In the genomic region with DNA sequence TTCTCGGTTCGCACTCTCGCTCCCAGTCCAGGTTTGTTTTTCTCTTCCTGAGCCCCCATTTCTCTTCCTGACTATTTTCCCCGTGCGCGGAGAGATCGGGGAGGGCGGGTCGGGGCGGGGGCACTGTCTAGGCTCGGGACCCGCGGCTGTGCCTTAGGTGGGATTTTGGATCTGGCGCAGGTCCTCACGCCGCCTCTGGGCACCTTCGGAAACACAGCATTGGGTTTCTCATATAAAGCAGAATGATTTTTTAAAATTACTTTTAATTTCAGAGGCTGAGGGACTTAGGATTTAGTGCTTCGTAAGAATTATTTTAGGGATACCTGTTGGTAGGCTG, we compare ENCODE assay signal across 8 cellular contexts. TPM values are rescaled to one million over a fixed set of nuclear protein-coding genes. Genes with fewer than 3 reads are reported as not detected.
DNase-seq lines count a peak whose midpoint lies in the region; ATAC-seq and TF ChIP-seq lines count a peak whose summit lies in the region.

No MANE protein-coding gene starts in this region.

- H4K20me1 ChIP-seq in KMS-11 (ENCODE audit: insufficient read depth) (no peaks in the 10 kb centered on the region), fibroblast of lung (ENCODE audit: control insufficient read depth, extremely low read depth, insufficient read depth, low read length) (no peaks in the 10 kb centered on the region), osteoblast (ENCODE audit: insufficient read depth, low read length) (no peaks in the 10 kb centered on the region)

- H3K27me3 Mint-ChIP-seq in activated CD4-positive, alpha-beta memory T cell treated with anti-CD3 and anti-CD28 coated beads, Interleukin-2, amount 10 ng/mL, durations not matched to agents 7 days and 5 days = peaks cover 7% of the 10 kb centered on the region

- H3K36me3 Mint-ChIP-seq in activated CD4-positive, alpha-beta memory T cell treated with anti-CD3 and anti-CD28 coated beads, Interleukin-2, amount 10 ng/mL, durations not matched to agents 7 days and 5 days (ENCODE audit: low read depth) = peaks cover 42% of the 10 kb centered on the region

- H2AFZ ChIP-seq in KMS-11 (ENCODE audit: low read depth) (peak overlapping the region; percentile 89), fibroblast of lung (ENCODE audit: low read length) (no peak overlapping the region), osteoblast (ENCODE audit: low read length) (peak overlapping the region; percentile 75)

- TF ChIP-seq CTCF in KMS-11 (conservative IDR thresholded peaks at IDR 0.05; ENCODE audit: low read depth, low read length) (no peak; the same call in 1 of the 2 replicates), fibroblast of lung (conservative IDR thresholded peaks at IDR 0.05 in 1 of 2, IDR thresholded peaks at IDR 0.05 in 1 of 2; ENCODE audit: low read depth in 1 of 2, low read length in 2 of 2) (peak in 1 of 2 donors; percentile 6), osteoblast (IDR thresholded peaks at IDR 0.05; ENCODE audit: extremely low read depth, low read depth, low read length) (no peak)

- H3K9me3 ChIP-seq in fibroblast of lung (ENCODE audit: control insufficient read depth, insufficient read depth, low read depth, low read length) (no peaks in the 10 kb centered on the region), osteoblast (ENCODE audit: low read depth, low read length) (no peaks in the 10 kb centered on the region)

- peak; percentile 20 for ATAC-seq in GM18868 (IDR thresholded peaks at IDR 0.05; ENCODE audit: unreplicated experiment)
- ATAC-seq in HG02973 (IDR thresholded peaks at IDR 0.05; ENCODE audit: unreplicated experiment) = no peak

- no peak overlapping the region for H3K4me3 ChIP-seq in KMS-11 (IDR thresholded peaks at IDR 0.05; ENCODE audit: insufficient read depth, low read depth, low read length)
- H3K4me3 ChIP-seq in fibroblast of lung (replicated peaks in 1 of 4; ENCODE audit: control extremely low read depth in 1 of 4, insufficient read depth in 1 of 4, low read depth in 3 of 4, low read length in 4 of 4) = peak overlapping the region; percentile 59 to 71 (median 66)
- H3K4me3 ChIP-seq in osteoblast (ENCODE audit: insufficient read depth, low read length) = peak overlapping the region; percentile 78

- H3K4me2 ChIP-seq in KMS-11 = peak overlapping the region; percentile 79
- peak overlapping the region; percentile 77 for H3K4me2 ChIP-seq in fibroblast of lung (ENCODE audit: extremely low read depth, insufficient read depth, low read length)
- H3K4me2 ChIP-seq in osteoblast (ENCODE audit: insufficient read depth, low read length) = peak overlapping the region; percentile 94

- H3K4me1 ChIP-seq in KMS-11 (ENCODE audit: low read depth, poor library complexity, severe bottlenecking) = peaks cover 42% of the 10 kb centered on the region
- H3K4me1 ChIP-seq in fibroblast of lung (ENCODE audit: control insufficient read depth, extremely low read depth, insufficient read depth, low read length) = no peaks in the 10 kb centered on the region
- H3K4me1 ChIP-seq in osteoblast (ENCODE audit: insufficient read depth, low read length) = peaks cover 7% of the 10 kb centered on the region

- no peaks in the 10 kb centered on the region for H3K9me3 Mint-ChIP-seq in activated CD4-positive, alpha-beta memory T cell treated with anti-CD3 and anti-CD28 coated beads, Interleukin-2, amount 10 ng/mL, durations not matched to agents 7 days and 5 days

- POLR2A ChIA-PET in activated CD4-positive, alpha-beta memory T cell treated with anti-CD3 and anti-CD28 coated beads, Interleukin-2, amount 10 ng/mL, durations not matched to agents 7 days and 5 days (lab: Charles Lee) = interaction anchor here (0.9 to 3.4 kb wide), 27 partner anchors 9 to 1265 kb away, joined by 3 to 29 read pairs (median 6); a partner anchor contains a TSS

- peak; percentile 57 for DNase-seq in activated CD4-positive, alpha-beta memory T cell treated with anti-CD3 and anti-CD28 coated beads, Interleukin-2, amount 10 ng/mL, durations not matched to agents 7 days and 5 days
- DNase-seq in fibroblast of lung (ENCODE audit: low read depth in 2 of 2) (peak; percentile 29 to 34), osteoblast (ENCODE audit: insufficient read length, low spot score, missing footprints) (no peak), ecto neural progenitor cell (ENCODE audit: low spot score) (no peak), NCI-H1436 treated with DMSO at 0.1 percent for 48 hours (lab: John Stamatoyannopoulos, UW) (no peak)

- peaks cover 50% of the 10 kb centered on the region for H3K4me1 Mint-ChIP-seq in activated CD4-positive, alpha-beta memory T cell treated with anti-CD3 and anti-CD28 coated beads, Interleukin-2, amount 10 ng/mL, durations not matched to agents 7 days and 5 days

- H3K36me3 ChIP-seq in KMS-11 (ENCODE audit: insufficient read depth) = no peaks in the 10 kb centered on the region
- no peaks in the 10 kb centered on the region for H3K36me3 ChIP-seq in fibroblast of lung (ENCODE audit: control insufficient read depth, insufficient read depth, low read length)
- no peaks in the 10 kb centered on the region for H3K36me3 ChIP-seq in osteoblast (ENCODE audit: insufficient read depth, low read length)

- CTCF ChIA-PET in activated CD4-positive, alpha-beta memory T cell treated with anti-CD3 and anti-CD28 coated beads, Interleukin-2, amount 10 ng/mL, durations not matched to agents 7 days and 5 days (lab: Charles Lee) = interaction anchor here (0.8 to 1.8 kb wide), 3 partner anchors 55 to 86 kb away, joined by 4 to 5 read pairs (median 5); a partner anchor contains a TSS

- H3K27me3 ChIP-seq in KMS-11 (ENCODE audit: insufficient read depth, low read depth) (no peaks in the 10 kb centered on the region), fibroblast of lung (ENCODE audit: control insufficient read depth, insufficient read depth, low read length) (no peaks in the 10 kb centered on the region), osteoblast (ENCODE audit: insufficient read depth, low read length) (peaks cover 18% of the 10 kb centered on the region)

- peaks cover 19% of the 10 kb centered on the region for H3K79me2 ChIP-seq in KMS-11 (ENCODE audit: insufficient read depth, low read depth)
- no peaks in the 10 kb centered on the region for H3K79me2 ChIP-seq in fibroblast of lung (ENCODE audit: control insufficient read depth, insufficient read depth, low read length)
- no peaks in the 10 kb centered on the region for H3K79me2 ChIP-seq in osteoblast (ENCODE audit: insufficient read depth, low read length)

- H3K27ac ChIP-seq in KMS-11 (peak overlapping the region; percentile 70), fibroblast of lung (ENCODE audit: insufficient read depth, low read length) (no peak overlapping the region), osteoblast (ENCODE audit: low read depth, low read length) (no peak overlapping the region)

- peak overlapping the region; percentile 99 for H3K27ac Mint-ChIP-seq in activated CD4-positive, alpha-beta memory T cell treated with anti-CD3 and anti-CD28 coated beads, Interleukin-2, amount 10 ng/mL, durations not matched to agents 7 days and 5 days

- H3K4me3 Mint-ChIP-seq in activated CD4-positive, alpha-beta memory T cell treated with anti-CD3 and anti-CD28 coated beads, Interleukin-2, amount 10 ng/mL, durations not matched to agents 7 days and 5 days = peak overlapping the region; percentile 89

- H3K9ac ChIP-seq in KMS-11 = peak overlapping the region; percentile 54
- H3K9ac ChIP-seq in fibroblast of lung (ENCODE audit: insufficient read depth, low read length) = peak overlapping the region; percentile 60

RNA-seq across cellular contexts. Expression of a gene that starts 0.3 kb away (rescaled TPM):
- total RNA-seq in activated CD4-positive, alpha-beta memory T cell treated with anti-CD3 and anti-CD28 coated beads, Interleukin-2, amount 10 ng/mL, durations not matched to agents 7 days and 5 days = 10 to 100 TPM; 23.8 to 25.0 TPM
- 0.26 and 0.33 TPM in 2 replicates for total RNA-seq in fibroblast of lung
- 4.1 and 6.6 TPM in 2 replicates for polyA plus RNA-seq in fibroblast of lung
- polyA plus RNA-seq in fibroblast of lung (2012) = 2.8 and 4.4 TPM in 2 replicates
- polyA minus RNA-seq in fibroblast of lung (ENCODE audit: low replicate concordance) = 2.3 and 2.4 TPM in 2 replicates
- total RNA-seq in osteoblast = 0.29 and 0.36 TPM in 2 replicates

RNA-seq across cellular contexts. Expression of a gene that starts 55.3 kb away (rescaled TPM):
- total RNA-seq in activated CD4-positive, alpha-beta memory T cell treated with anti-CD3 and anti-CD28 coated beads, Interleukin-2, amount 10 ng/mL, durations not matched to agents 7 days and 5 days = 100 to 1,000 TPM; 128 to 130 TPM
- total RNA-seq in fibroblast of lung = 75.1 and 84.7 TPM in 2 replicates
- 148 and 205 TPM in 2 replicates for polyA plus RNA-seq in fibroblast of lung
- 176 and 246 TPM in 2 replicates for polyA plus RNA-seq in fibroblast of lung (2012)
- 264 and 270 TPM in 2 replicates for polyA minus RNA-seq in fibroblast of lung (ENCODE audit: low replicate concordance)
- 67.5 and 78.9 TPM in 2 replicates for total RNA-seq in osteoblast

Comparison
In these comparisons a context has a peak if more than half of its experiments do, and no peak if none do; other contexts are left out.
1. DNase-seq: peak in activated CD4-positive, alpha-beta memory T cell treated with anti-CD3 and anti-CD28 coated beads, Interleukin-2, amount 10 ng/mL, durations not matched to agents 7 days and 5 days (single experiment) and fibroblast of lung (2 of 2); none in osteoblast (single experiment), ecto neural progenitor cell (single experiment) and NCI-H1436 treated with DMSO at 0.1 percent for 48 hours (single experiment).
2. RNA of a gene that starts 0.3 kb away (total RNA-seq): 23.8 to 25.0 TPM in activated CD4-positive, alpha-beta memory T cell treated with anti-CD3 and anti-CD28 coated beads, Interleukin-2, amount 10 ng/mL, durations not matched to agents 7 days and 5 days; 0.29 to 0.36 TPM in osteoblast and 0.26 to 0.33 TPM in fibroblast of lung; every median in the first group is over 10 times any median in the second.
3. Peak in every context shown above with its lines, with median percentiles within 50 percentile points of each other: H3K4me2 ChIP-seq.